ENCODE assay signal across 1 cellular context in the genomic region with DNA sequence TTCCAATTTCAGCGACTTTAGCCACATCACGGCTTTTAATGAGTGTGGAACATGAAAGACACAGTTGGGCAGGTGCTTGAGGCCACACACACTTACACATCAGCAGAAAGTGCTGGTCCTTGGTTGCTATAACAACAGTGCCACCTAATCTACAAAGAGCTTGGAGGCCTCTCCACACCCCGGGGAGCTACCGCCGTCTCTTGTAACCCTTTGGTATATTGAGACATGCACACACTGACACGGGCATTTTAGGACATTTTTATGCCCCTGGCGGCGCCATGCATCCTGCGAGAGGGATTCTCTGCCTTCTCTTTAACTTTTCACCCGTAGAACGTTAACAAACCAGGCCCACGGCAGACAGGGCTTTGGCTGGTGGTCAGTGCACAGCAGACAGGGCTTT.
TF ChIP-seq lines count a peak whose summit lies in the region.

No MANE protein-coding gene starts in this region.

TF ChIP-seq in H1, 55 proteins besides CTCF, POLR2A, EP300 and RAD21:
- TF ChIP-seq POU5F1 (IDR thresholded peaks at IDR 0.05; ENCODE audit: low read depth, low read length), result no peak
- no peak for TF ChIP-seq CHD1 (IDR thresholded peaks at IDR 0.05; ENCODE audit: low read depth, low read length)
